In genomic region chr7:114678116-114678515, GRCh38 we compare ENCODE assay signal across 26 cellular contexts.
"Had no signal": no experiment of that assay in that cellular context is flagged by ENCODE, and none has a peak within 500 bp of the region (broad histone marks: within the 10 kb centered on the region; RNA-seq: fewer than 3 reads in every experiment).

No MANE protein-coding gene starts in this region.

- H3K9me3 Mint-ChIP-seq: memory B cell; naive thymus-derived CD8-positive, alpha-beta T cell; nephron; neural crest cell; stimulated activated naive B cell treated with anti-CD40 and anti-IgM and Interleukin-4, amounts not matched to agents 10 μg/mL and 1 μg/mL and 100 μg/mL, for 72 hours had no signal

- H3K4me1 Mint-ChIP-seq: memory B cell; naive thymus-derived CD8-positive, alpha-beta T cell; nephron; neural crest cell; stimulated activated naive B cell treated with anti-CD40 and anti-IgM and Interleukin-4, amounts not matched to agents 10 μg/mL and 1 μg/mL and 100 μg/mL, for 72 hours had no signal

- H3K27ac Mint-ChIP-seq: memory B cell; naive thymus-derived CD8-positive, alpha-beta T cell; nephron; stimulated activated naive B cell treated with anti-CD40 and anti-IgM and Interleukin-4, amounts not matched to agents 10 μg/mL and 1 μg/mL and 100 μg/mL, for 72 hours had no signal

- H3K36me3 Mint-ChIP-seq: memory B cell; naive thymus-derived CD8-positive, alpha-beta T cell; stimulated activated naive B cell treated with anti-CD40 and anti-IgM and Interleukin-4, amounts not matched to agents 10 μg/mL and 1 μg/mL and 100 μg/mL, for 72 hours had no signal

- DNase-seq: hippocampal formation; left ventricle myocardium inferior; naive thymus-derived CD8-positive, alpha-beta T cell; nucleus accumbens; pancreas; posterior cingulate gyrus; retina; right cardiac atrium; stimulated activated CD4-positive, alpha-beta T cell treated with anti-CD3 and anti-CD28 coated beads, Interleukin-12 subunit alpha, Interleukin-12 subunit beta, amount 100 ng/mL, for 4 hours; stimulated activated CD4-positive, alpha-beta T cell treated with anti-CD3 and anti-CD28 coated beads, Interleukin-15, amount 100 ng/mL, for 24 hours; stimulated activated CD4-positive, alpha-beta T cell treated with anti-CD3 and anti-CD28 coated beads, Interleukin-2, amount 100 ng/mL, for 24 hours; stimulated activated CD4-positive, alpha-beta T cell treated with anti-CD3 and anti-CD28 coated beads, Interleukin-4, amount 100 ng/mL, for 1 hour; stimulated activated naive B cell treated with anti-CD40 and anti-IgM and Interleukin-4, amounts not matched to agents 10 μg/mL and 1 μg/mL and 100 μg/mL, for 72 hours; stimulated activated naive CD8-positive, alpha-beta T cell treated with anti-CD3 and anti-CD28 coated beads, Interleukin-15, Interleukin-2, amounts not matched to agents 100 U/mL and 50 U/mL, for 24 hours; stomach; testis; thyroid gland; transverse colon; upper lobe of left lung had no signal

- H3K4me3 Mint-ChIP-seq: memory B cell; naive thymus-derived CD8-positive, alpha-beta T cell; nephron; neural crest cell; stimulated activated naive B cell treated with anti-CD40 and anti-IgM and Interleukin-4, amounts not matched to agents 10 μg/mL and 1 μg/mL and 100 μg/mL, for 72 hours had no signal

- H3K9me3 ChIP-seq: left ventricle myocardium inferior, pancreas, prostate gland, stomach, testis, thyroid gland, transverse colon, upper lobe of left lung, vagina had no signal

- H3K4me3 ChIP-seq: left ventricle myocardium inferior, lung, pancreas, prostate gland, skin epidermis, stomach, testis, thyroid gland, transverse colon, upper lobe of left lung, vagina had no signal

- H3K36me3 ChIP-seq: left ventricle myocardium inferior, pancreas, prostate gland, stomach, thyroid gland, transverse colon, upper lobe of left lung, vagina had no signal

- H3K4me1 ChIP-seq: left ventricle myocardium inferior, pancreas, prostate gland, stomach, testis, thyroid gland, transverse colon, upper lobe of left lung, vagina had no signal

- H3K27me3 Mint-ChIP-seq: stimulated activated naive B cell treated with anti-CD40 and anti-IgM and Interleukin-4, amounts not matched to agents 10 μg/mL and 1 μg/mL and 100 μg/mL, for 72 hours had no signal

- H3K27ac ChIP-seq: left ventricle myocardium inferior, pancreas, prostate gland, skin epidermis, stomach, testis, thyroid gland, transverse colon, upper lobe of left lung, vagina had no signal
